ENCODE assay signal across 22 cellular contexts in the genomic region with DNA sequence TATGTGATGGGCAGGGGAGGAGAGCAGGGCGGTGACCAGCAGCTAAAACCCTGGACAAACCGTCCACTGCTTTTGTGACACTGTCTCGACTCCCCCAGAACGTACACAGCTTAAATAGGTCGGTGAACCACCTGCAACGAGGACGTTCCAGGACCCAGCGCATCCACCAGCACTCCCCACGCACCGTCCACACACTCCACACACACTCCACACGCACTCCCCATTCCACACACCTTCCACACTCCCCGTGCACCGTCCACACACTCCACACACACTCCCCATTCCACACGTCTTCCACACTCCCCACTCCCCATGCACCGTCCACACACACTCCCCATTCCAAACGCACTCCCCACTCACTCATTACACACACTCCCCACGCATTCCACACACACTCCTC. TPM values are rescaled to one million over a fixed set of nuclear protein-coding genes. Genes with fewer than 3 reads are reported as not detected.
"Had no signal": no experiment of that assay in that cellular context is flagged by ENCODE, and none has a peak within 500 bp of the region (broad histone marks: within the 10 kb centered on the region; RNA-seq: fewer than 3 reads in every experiment).

No MANE protein-coding gene starts in this region.

- H3K27me3 ChIP-seq: foreskin keratinocyte, hepatocyte, spleen, suprapubic skin, thyroid gland, upper lobe of right lung, vagina had no signal

- H3K4me2 ChIP-seq: hepatocyte had no signal

- H3K27ac Mint-ChIP-seq: dendritic cell treated with granulocyte-macrophage colony-stimulating factor and Interleukin-4, amounts not matched to agents 40 ng/mL and 50 ng/mL, for 4 days; natural killer cell had no signal

- H3K4me3 ChIP-seq: hepatocyte, mucosa of descending colon, prostate gland, spleen, suprapubic skin, thyroid gland, upper lobe of right lung, vagina had no signal

- H3K27ac ChIP-seq: foreskin keratinocyte, hepatocyte, parathyroid adenoma, prostate gland, suprapubic skin, thyroid gland, upper lobe of right lung, vagina had no signal

- H3K4me3 Mint-ChIP-seq: dendritic cell treated with granulocyte-macrophage colony-stimulating factor and Interleukin-4, amounts not matched to agents 40 ng/mL and 50 ng/mL, for 4 days; natural killer cell; neural crest cell had no signal

- H3K27me3 Mint-ChIP-seq: dendritic cell treated with granulocyte-macrophage colony-stimulating factor and Interleukin-4, amounts not matched to agents 40 ng/mL and 50 ng/mL, for 4 days had no signal

- H3K36me3 Mint-ChIP-seq: natural killer cell had no signal

- H3K9me3 ChIP-seq: mucosa of descending colon, prostate gland, spleen, suprapubic skin, thyroid gland, upper lobe of right lung, vagina had no signal

- ATAC-seq: foreskin keratinocyte, left colon, mucosa of descending colon, sciatic nerve, upper lobe of right lung had no signal

- DNase-seq: cerebellar nuclear complex; erythroblast; foreskin keratinocyte; left colon; natural killer cell; nucleus accumbens; spleen; stimulated activated CD4-positive, alpha-beta T cell treated with anti-CD3 and anti-CD28 coated beads, Interleukin-15, amount 100 ng/mL, for 24 hours; stimulated activated CD4-positive, alpha-beta T cell treated with anti-CD3 and anti-CD28 coated beads, Interleukin-1b, Interleukin-23, amount 100 ng/mL, for 48 hours; stimulated activated CD4-positive, alpha-beta T cell treated with anti-CD3 and anti-CD28 coated beads, Interleukin-4, amount 100 ng/mL, for 24 hours; stimulated activated naive CD4-positive, alpha-beta T cell; thyroid gland; upper lobe of right lung had no signal

- H3K4me1 Mint-ChIP-seq: neural crest cell had no signal

- H3K79me2 ChIP-seq: hepatocyte, parathyroid adenoma had no signal

- H3K4me1 ChIP-seq: parathyroid adenoma, prostate gland, spleen, upper lobe of right lung had no signal

- H2AFZ ChIP-seq: hepatocyte, parathyroid adenoma had no signal

RNA-seq across cellular contexts. Expression of gene C13orf46, which starts 38.3 kb away (rescaled TPM):
- total RNA-seq: foreskin keratinocyte, vagina had no signal
